22 cellular contexts compared by ENCODE assay signal in genomic region chr5:163976691-163977090, GRCh38.
A peak's percentile ranks its signal among the peaks of the same experiment; 100 is the strongest.
DNase-seq lines count a peak whose midpoint lies in the region; ATAC-seq and TF ChIP-seq lines count a peak whose summit lies in the region.
"Had no signal": no experiment of that assay in that cellular context is flagged by ENCODE, and none has a peak within 500 bp of the region (broad histone marks: within the 10 kb centered on the region; RNA-seq: fewer than 3 reads in every experiment).

No MANE protein-coding gene starts in this region.

- H3K27me3 ChIP-seq in Karpas-422 (ENCODE audit: low read length) (no peaks in the 10 kb centered on the region), heart right ventricle (no peaks in the 10 kb centered on the region)
- no peaks in the 10 kb centered on the region for H3K27me3 ChIP-seq in CD4-positive, alpha-beta T cell (ENCODE audit: control insufficient read depth, insufficient read depth, low read length)

- in situ Hi-C loops in Caki2 (cut with HindIII; ENCODE audit: low pct_unique_long_range_greater_than_20kb, low sequenced_read_pairs) = no loop called here

- CTCF ChIA-PET in CD4-positive, alpha-beta T cell (lab: Charles Lee) = no interaction called here

- H3K27ac ChIP-seq in Karpas-422 (ENCODE audit: low read length) (no peak overlapping the region), heart right ventricle (no peak overlapping the region)
- H3K27ac ChIP-seq in CD4-positive, alpha-beta T cell (ENCODE audit: low read depth, low read length) = no peak overlapping the region
- H3K27ac ChIP-seq: KMS-11 had no signal

- no peak overlapping the region for H2AFZ ChIP-seq in Karpas-422 (ENCODE audit: low read length)

- H3K27ac Mint-ChIP-seq in CD4-positive, alpha-beta T cell = no peak overlapping the region
- H3K27ac Mint-ChIP-seq: CD8-positive, alpha-beta memory T cell had no signal

- H3K36me3 Mint-ChIP-seq in CD4-positive, alpha-beta T cell (ENCODE audit: low read depth) = no peaks in the 10 kb centered on the region

- H3K4me1 ChIP-seq in Karpas-422 (ENCODE audit: low read length) = no peaks in the 10 kb centered on the region
- H3K4me1 ChIP-seq in heart right ventricle = no peaks in the 10 kb centered on the region

- 64 to 72% methylated on average over 3 of the region's 3 CpGs for whole genome bisulfite sequencing in heart right ventricle, 2 donors

- no peaks in the 10 kb centered on the region for H3K79me2 ChIP-seq in Karpas-422 (ENCODE audit: low read length)

- H3K4me3 Mint-ChIP-seq in CD4-positive, alpha-beta T cell = no peak overlapping the region
- H3K4me3 Mint-ChIP-seq: CD8-positive, alpha-beta memory T cell had no signal

- H3K27me3 Mint-ChIP-seq in CD4-positive, alpha-beta T cell = no peaks in the 10 kb centered on the region
- H3K27me3 Mint-ChIP-seq: CD8-positive, alpha-beta memory T cell had no signal

- H3K4me3 ChIP-seq in Karpas-422 (ENCODE audit: low read length) (no peak overlapping the region), fibroblast of mammary gland (ENCODE audit: control insufficient read depth, low read depth, low read length) (no peak overlapping the region), heart right ventricle (no peak overlapping the region)

- H4K20me1 ChIP-seq in Karpas-422 (ENCODE audit: insufficient read depth, low read depth, low read length) = no peaks in the 10 kb centered on the region

- POLR2A ChIA-PET in CD4-positive, alpha-beta T cell (lab: Charles Lee) = no interaction called here

- no peaks in the 10 kb centered on the region for H3K9me3 ChIP-seq in Karpas-422 (ENCODE audit: low read length)
- peaks cover 0 to 12% (median 0%) of the 10 kb centered on the region in 11 donors for H3K9me3 ChIP-seq in heart right ventricle
- H3K9me3 ChIP-seq in CD4-positive, alpha-beta T cell (ENCODE audit: control insufficient read depth, low read length) = no peaks in the 10 kb centered on the region

- H3K9me3 Mint-ChIP-seq in CD4-positive, alpha-beta T cell = no peaks in the 10 kb centered on the region

- intact Hi-C loops in heart right ventricle (cut with DNase I) = no loop called here
- intact Hi-C loops in CD4-positive, alpha-beta T cell (cut with DNase I, micrococcal nuclease) = no loop called here

- no peak overlapping the region for H3K4me2 ChIP-seq in Karpas-422 (ENCODE audit: low read depth, low read length, poor library complexity, severe bottlenecking)
- H3K4me2 ChIP-seq: KMS-11 had no signal

- no peak overlapping the region for H3K9ac ChIP-seq in Karpas-422 (ENCODE audit: low read length)
- H3K9ac ChIP-seq: KMS-11 had no signal

- TF ChIP-seq CTCF in fibroblast of mammary gland (conservative IDR thresholded peaks at IDR 0.05; ENCODE audit: control insufficient read depth, insufficient read depth, low read depth, low read length) (no peak), heart right ventricle (IDR thresholded peaks at IDR 0.05) (no peak)
- TF ChIP-seq CTCF in CD4-positive, alpha-beta T cell (IDR thresholded peaks at IDR 0.05) = no peak

- no peaks in the 10 kb centered on the region for H3K4me1 Mint-ChIP-seq in CD4-positive, alpha-beta T cell (ENCODE audit: low read depth)
- H3K4me1 Mint-ChIP-seq: CD8-positive, alpha-beta memory T cell had no signal

- H3K36me3 ChIP-seq in Karpas-422 (ENCODE audit: insufficient read depth, low read length) = no peaks in the 10 kb centered on the region
- H3K36me3 ChIP-seq in heart right ventricle = no peaks in the 10 kb centered on the region

- DNase-seq in Caki2 (ENCODE audit: low read depth) (peak; percentile 3), Karpas-422 (peak; percentile 12), fibroblast of mammary gland (ENCODE audit: low read depth) (peak; percentile 33), kidney tubule cell (ENCODE audit: low spot score) (peak; percentile 43), heart right ventricle (no peak)
- DNase-seq in CD4-positive, alpha-beta T cell = no peak
- DNase-seq: 8988T; AML-193; C1 segment of cervical spinal cord; CD8-positive, alpha-beta memory T cell; DMS53; GOT3; NCI-H1694 treated with DMSO at 0.1 percent for 48 hours; NCI-H2081 treated with DMSO at 0.1 percent for 48 hours; NCI-H2171 treated with DMSO at 0.1 percent for 48 hours; NCI-H524 treated with DMSO at 0.1 percent for 48 hours; NCI-H82 had no signal

- ATAC-seq in GM21825 (IDR thresholded peaks at IDR 0.05; ENCODE audit: unreplicated experiment) (no peak), heart right ventricle (no peak), HG02588 (IDR thresholded peaks at IDR 0.05; ENCODE audit: unreplicated experiment) (no peak)
- no peak for ATAC-seq in CD4-positive, alpha-beta T cell (ENCODE audit: poor library complexity)
- ATAC-seq: HCT116, Panc1 had no signal

- H3K9me2 ChIP-seq in Karpas-422 (replicated peaks; ENCODE audit: insufficient read depth, low read length) = no peaks in the 10 kb centered on the region

Comparison
In these comparisons a context has a peak if more than half of its experiments do, and no peak if none do; other contexts are left out.
1. DNase-seq: peak in Caki2 (single experiment), Karpas-422 (single experiment), fibroblast of mammary gland (single experiment) and kidney tubule cell (single experiment); none in heart right ventricle (0 of 2) and CD4-positive, alpha-beta T cell (0 of 10).